8 cellular contexts compared by ENCODE assay signal in genomic region chr15:32536507-32537172, GRCh38. TPM values are rescaled to one million over a fixed set of nuclear protein-coding genes. Genes with fewer than 3 reads are reported as not detected.
DNase-seq lines count a peak whose midpoint lies in the region; ATAC-seq and TF ChIP-seq lines count a peak whose summit lies in the region.
"Not testable (repeated sequence)": the region's sequence is repeated elsewhere in the genome, so short reads cannot be mapped to it uniquely, and the experiment has no call there.

No MANE protein-coding gene starts in this region.

- not testable (repeated sequence) for H3K36me3 Mint-ChIP-seq in Caco-2 (ENCODE audit: insufficient read depth, unreplicated experiment); neural progenitor cell

- BruUV-seq in Caco-2 (replicated peaks; lab: Mats Ljungman, UMichigan) = TSS peak; percentile 68

- H3K4me3 ChIP-seq in Caco-2 (ENCODE audit: low read depth, low read length) = peak overlapping the region; percentile 44
- H3K4me3 ChIP-seq in WERI-Rb-1 (ENCODE audit: low read depth, low read length) = peak overlapping the region; percentile 43
- H3K4me3 ChIP-seq in ascending aorta = peak overlapping the region; percentile 70 to 79
- H3K4me3 ChIP-seq in cardiac muscle cell = peak overlapping the region; percentile 34
- peak overlapping the region; percentile 36 for H3K4me3 ChIP-seq in neural progenitor cell

- not testable (repeated sequence) for H3K27ac ChIP-seq in WERI-Rb-1, cardiac muscle cell, neural progenitor cell
- peak overlapping the region; percentile 78 to 90 for H3K27ac ChIP-seq in ascending aorta

- H3K4me1 Mint-ChIP-seq in Caco-2 (ENCODE audit: low read depth, unreplicated experiment); neural progenitor cell: not testable (repeated sequence)

- intact Hi-C loops in Caco-2 (cut with micrococcal nuclease; ENCODE audit: unreplicated experiment); ascending aorta (cut with DNase I): not testable (repeated sequence)

- not testable (repeated sequence) for H3K4me3 Mint-ChIP-seq in Caco-2 (ENCODE audit: unreplicated experiment)
- peak overlapping the region; percentile 64 for H3K4me3 Mint-ChIP-seq in neural progenitor cell

- CTCF ChIA-PET in Caco-2 (lab: Charles Lee) = not testable (repeated sequence)

- not testable (repeated sequence) for H3K36me3 ChIP-seq in Caco-2 (ENCODE audit: control insufficient read depth, insufficient read depth, low read length); WERI-Rb-1; ascending aorta; cardiac muscle cell; neural progenitor cell

- H3K4me2 ChIP-seq in neural progenitor cell = not testable (repeated sequence)

- not testable (repeated sequence) for H3K9ac ChIP-seq in neural progenitor cell

- not testable (repeated sequence) for H4K20me1 ChIP-seq in neural progenitor cell (ENCODE audit: low read depth)

- H3K4me1 ChIP-seq in Caco-2; ascending aorta; cardiac muscle cell (ENCODE audit: low read depth); neural progenitor cell: not testable (repeated sequence)

- TF ChIP-seq CTCF in Caco-2 (IDR thresholded peaks at IDR 0.05; ENCODE audit: insufficient read depth in 1 of 2, low read depth in 1 of 2, low read length in 1 of 2, severe bottlenecking in 1 of 2, unreplicated experiment in 1 of 2); WERI-Rb-1 (IDR thresholded peaks at IDR 0.05; ENCODE audit: low read depth, low read length); ascending aorta (IDR thresholded peaks at IDR 0.05); cardiac muscle cell (IDR thresholded peaks at IDR 0.05; ENCODE audit: low read depth, low read length); neural progenitor cell (IDR thresholded peaks at IDR 0.05): not testable (repeated sequence)

- not testable (repeated sequence) for H3F3A ChIP-seq in neural progenitor cell (ENCODE audit: low read depth)

- ATAC-seq in GM21528 (IDR thresholded peaks at IDR 0.05; ENCODE audit: low FRiP score, unreplicated experiment) (peak; percentile 91), HG03457 (IDR thresholded peaks at IDR 0.05; ENCODE audit: unreplicated experiment) (peak; percentile 51)

- H3K27me3 ChIP-seq in Caco-2 (replicated peaks; ENCODE audit: control insufficient read depth, insufficient read depth, low read length); WERI-Rb-1 (ENCODE audit: insufficient read depth, low read depth, severe bottlenecking); ascending aorta; cardiac muscle cell; neural progenitor cell: not testable (repeated sequence)

- not testable (repeated sequence) for H3K27ac Mint-ChIP-seq in Caco-2 (ENCODE audit: unreplicated experiment); neural progenitor cell

- H2AFZ ChIP-seq in neural progenitor cell (replicated peaks) = not testable (repeated sequence)

- POLR2A ChIA-PET in Caco-2 (lab: Charles Lee) = not testable (repeated sequence)

- not testable (repeated sequence) for H3K9me3 Mint-ChIP-seq in Caco-2 (ENCODE audit: unreplicated experiment); neural progenitor cell

- not testable (repeated sequence) for H3K9me3 ChIP-seq in Caco-2; WERI-Rb-1 (ENCODE audit: severe bottlenecking); ascending aorta; cardiac muscle cell (ENCODE audit: low read depth); neural progenitor cell (ENCODE audit: low read depth)

- not testable (repeated sequence) for H3K27me3 Mint-ChIP-seq in Caco-2 (ENCODE audit: insufficient read depth, unreplicated experiment); neural progenitor cell (ENCODE audit: insufficient read depth, low read depth)

- not testable (repeated sequence) for H3K79me2 ChIP-seq in neural progenitor cell (ENCODE audit: low read depth)

- DNase-seq in Caco-2 = peak; percentile 53 to 77
- peak; percentile 33 for DNase-seq in WERI-Rb-1
- peak in 1 of 2 donors; percentile 69 for DNase-seq in ascending aorta (ENCODE audit: low spot score in 2 of 2)
- peak; percentile 3 to 13 for DNase-seq in cardiac muscle cell (ENCODE audit: low read depth in 1 of 2, low spot score in 1 of 2)
- peak; percentile 9 for DNase-seq in neural progenitor cell (ENCODE audit: low spot score)
- DNase-seq in stimulated activated CD8-positive, alpha-beta memory T cell treated with anti-CD3 and anti-CD28 coated beads, Interleukin-4, amount 100 ng/mL, for 1 hour (ENCODE audit: low read depth in 2 of 2, low spot score in 1 of 2) = peak; percentile 6 to 18

RNA-seq across cellular contexts. Expression of gene GOLGA8N, which starts 56.6 kb away (rescaled TPM):
- 0.41 and 0.42 TPM in 2 replicates for total RNA-seq in Caco-2 (2022)
- 20.6 TPM for total RNA-seq in ascending aorta
- 1.7 and 4.9 TPM in 2 replicates for total RNA-seq in cardiac muscle cell
- 0.68 and 1.5 TPM in 2 replicates for polyA plus RNA-seq in cardiac muscle cell
- total RNA-seq in neural progenitor cell (ENCODE audit: low replicate concordance) = 0.09 and 0.26 TPM in 2 replicates
